In genomic region chr9:122126340-122127333, GRCh38 we compare ENCODE assay signal across 8 cellular contexts. TPM values are rescaled to one million over a fixed set of nuclear protein-coding genes. Genes with fewer than 3 reads are reported as not detected.
DNase-seq lines count a peak whose midpoint lies in the region; ATAC-seq and TF ChIP-seq lines count a peak whose summit lies in the region.

No MANE protein-coding gene starts in this region.

- no peaks in the 10 kb centered on the region for H3F3A ChIP-seq in SK-N-SH (replicated peaks; ENCODE audit: insufficient read depth)

- no peak for TF ChIP-seq RAD21 in SK-N-SH (IDR thresholded peaks at IDR 0.05; ENCODE audit: low read length)

- ATAC-seq in GM21360 (IDR thresholded peaks at IDR 0.05; ENCODE audit: unreplicated experiment) (no peak), GM21619 (IDR thresholded peaks at IDR 0.05; ENCODE audit: unreplicated experiment) (no peak)

- no peak for TF ChIP-seq EP300 in SK-N-SH (IDR thresholded peaks at IDR 0.05; ENCODE audit: borderline replicate concordance in 1 of 2, low read depth in 1 of 2, low read length in 1 of 2)

- H3K27me3 ChIP-seq in SK-N-SH (ENCODE audit: insufficient read depth) (no peaks in the 10 kb centered on the region), esophagus (ENCODE audit: control insufficient read depth in 1 of 2, insufficient read depth in 2 of 2, low read length in 2 of 2) (no peaks in the 10 kb centered on the region)

- peak overlapping the region; percentile 70; the same call in 1 of the 2 replicates for H2AFZ ChIP-seq in SK-N-SH (ENCODE audit: low read depth)

- no peak overlapping the region for H3K27ac ChIP-seq in SK-N-SH (ENCODE audit: low read depth in 2 of 2, low read length in 1 of 2)
- H3K27ac ChIP-seq in esophagus (ENCODE audit: low read depth in 2 of 2, low read length in 1 of 2) = no peak overlapping the region

- H3K4me1 ChIP-seq in SK-N-SH (ENCODE audit: control insufficient read depth in 1 of 2, insufficient read depth in 2 of 2, low read depth in 1 of 2, low read length in 1 of 2) (peaks cover 6 to 8% of the 10 kb centered on the region in 2 experiments; a peak in 2 of 4 replicates), esophagus (ENCODE audit: control insufficient read depth in 2 of 2, insufficient read depth in 2 of 2, low read length in 1 of 2) (peaks cover 0 to 14% of the 10 kb centered on the region in 2 donors)

- no peak overlapping the region for H3K9ac ChIP-seq in SK-N-SH

- H3K9me3 ChIP-seq in SK-N-SH = no peaks in the 10 kb centered on the region
- H3K9me3 ChIP-seq in esophagus (ENCODE audit: control insufficient read depth in 2 of 2, insufficient read depth in 1 of 2, low read depth in 1 of 2, low read length in 1 of 2) = no peaks in the 10 kb centered on the region

- peak overlapping the region; percentile 52; the same call in 1 of the 2 replicates for H3K4me2 ChIP-seq in SK-N-SH

- TF ChIP-seq CTCF in SK-N-SH (IDR thresholded peaks at IDR 0.05) = 0 out of 2 replicates have a peak, but pooled peaks have one; percentile 10

- POLR2A ChIA-PET in SK-N-SH (lab: Yijun Ruan, JAX) = interaction anchor here (0.6 kb wide), 1 partner anchor 326 kb away, joined by 5 read pairs; no protein-coding TSS in a partner anchor

- DNase-seq in EL = peak; percentile 83
- peak; percentile 53 for DNase-seq in SK-N-SH
- peak; percentile 35 for DNase-seq in occipital lobe (lab: John Stamatoyannopoulos, UW)
- DNase-seq in HUDEP-2 (lab: John Stamatoyannopoulos, UW; ENCODE audit: unreplicated experiment in 76 of 76) = no peak
- no peak for DNase-seq in stimulated activated CD4-positive, alpha-beta T cell treated with anti-CD3 and anti-CD28 coated beads, Interleukin-4, amount 100 ng/mL, for 4 hours

- no peaks in the 10 kb centered on the region for H4K20me1 ChIP-seq in SK-N-SH (ENCODE audit: insufficient read depth)

- no peaks in the 10 kb centered on the region for H3K9me2 ChIP-seq in SK-N-SH

- 41% methylated on average over 28 of the region's 67 CpGs for WGBS in SK-N-SH (ENCODE audit: low lambda C conversion rate)
- 14 to 18% methylated on average over 62 to 67 of the region's 67 CpGs for WGBS in esophagus, 2 donors

- CTCF ChIA-PET in SK-N-SH (lab: Yijun Ruan, JAX) = interaction anchor here (0.6 to 15.3 kb wide), 23 partner anchors 8 to 684 kb away, joined by 3 to 528 read pairs (median 8); partner anchors contain the start of gene TTLL11

- H3K79me2 ChIP-seq in SK-N-SH (ENCODE audit: insufficient read depth) = no peaks in the 10 kb centered on the region

- H3K4me3 ChIP-seq in SK-N-SH (ENCODE audit: low read depth in 2 of 2, low read length in 1 of 2) = peak overlapping the region in 1 of 2 experiments; percentile 16; a peak in 1 of 4 replicates
- peak overlapping the region; percentile 4 to 13 for H3K4me3 ChIP-seq in esophagus (ENCODE audit: low read depth in 1 of 2, low read length in 2 of 2)

- H3K36me3 ChIP-seq in SK-N-SH (replicated peaks in 1 of 2; ENCODE audit: control insufficient read depth in 1 of 2, insufficient read depth in 2 of 2, low read length in 1 of 2) (no peaks in the 10 kb centered on the region), esophagus (ENCODE audit: control insufficient read depth in 2 of 2, insufficient read depth in 2 of 2, low read length in 1 of 2) (no peaks in the 10 kb centered on the region)

TF ChIP-seq in SK-N-SH, 30 proteins besides CTCF, POLR2A, EP300 and RAD21:
- TF ChIP-seq CHD2 (IDR thresholded peaks at IDR 0.05; ENCODE audit: low read length, partially characterized antibody) = no peak
- TF ChIP-seq PBX3 (IDR thresholded peaks at IDR 0.05) = peak; percentile 32; the same call in 1 of the 2 replicates
TF ChIP-seq in SK-N-SH: peak in this region for 1.

RNA-seq across cellular contexts. Expression of gene NDUFA8, which starts 32.9 kb away (rescaled TPM):
- polyA plus RNA-seq in SK-N-SH (2012; rRNA removed) (97.4 and 116 TPM in 2 replicates), esophagus (10 to 100 TPM; 66.1 to 82.7 TPM)
- polyA plus RNA-seq in SK-N-SH (2012; cell fraction: cytosol; rRNA removed) = 129 and 149 TPM in 2 replicates
- polyA plus RNA-seq in SK-N-SH (2012; cell fraction: nucleus; rRNA removed) = 34.0 and 34.2 TPM in 2 replicates
- 18.2 TPM for total RNA-seq in occipital lobe

RNA-seq across cellular contexts. Expression of gene MORN5, which starts 33.1 kb away (rescaled TPM):
- not detected in 2 replicates for polyA plus RNA-seq in SK-N-SH (2012; rRNA removed)
- polyA plus RNA-seq in SK-N-SH (2012; cell fraction: cytosol; rRNA removed) = 0.06 and 0.09 TPM in 2 replicates
- 0.11 and 0.16 TPM in 2 replicates for polyA plus RNA-seq in SK-N-SH (2012; cell fraction: nucleus; rRNA removed)
- polyA plus RNA-seq in esophagus = 1 to 10 TPM in 1 of 2 donors, under 1 TPM in 1; 0.69 to 2.3 TPM
- 1.2 TPM for total RNA-seq in occipital lobe

RNA-seq across cellular contexts. Expression of gene TTLL11, which starts 33.5 kb away (rescaled TPM):
- polyA plus RNA-seq in SK-N-SH (2012; rRNA removed) = 6.0 and 6.8 TPM in 2 replicates
- 3.9 and 5.4 TPM in 2 replicates for polyA plus RNA-seq in SK-N-SH (2012; cell fraction: cytosol; rRNA removed)
- 6.6 and 8.0 TPM in 2 replicates for polyA plus RNA-seq in SK-N-SH (2012; cell fraction: nucleus; rRNA removed)
- 1 to 10 TPM; 2.3 to 4.5 TPM for polyA plus RNA-seq in esophagus
- total RNA-seq in occipital lobe = 26.8 TPM

Comparison
In these comparisons a context has a peak if more than half of its experiments do, and no peak if none do; other contexts are left out.
1. DNase-seq: peak in EL (single experiment), SK-N-SH (single experiment) and occipital lobe (single experiment); none in HUDEP-2 (0 of 76) and stimulated activated CD4-positive, alpha-beta T cell treated with anti-CD3 and anti-CD28 coated beads, Interleukin-4, amount 100 ng/mL, for 4 hours (0 of 2).